ENCODE assay signal across 21 cellular contexts in the genomic region with DNA sequence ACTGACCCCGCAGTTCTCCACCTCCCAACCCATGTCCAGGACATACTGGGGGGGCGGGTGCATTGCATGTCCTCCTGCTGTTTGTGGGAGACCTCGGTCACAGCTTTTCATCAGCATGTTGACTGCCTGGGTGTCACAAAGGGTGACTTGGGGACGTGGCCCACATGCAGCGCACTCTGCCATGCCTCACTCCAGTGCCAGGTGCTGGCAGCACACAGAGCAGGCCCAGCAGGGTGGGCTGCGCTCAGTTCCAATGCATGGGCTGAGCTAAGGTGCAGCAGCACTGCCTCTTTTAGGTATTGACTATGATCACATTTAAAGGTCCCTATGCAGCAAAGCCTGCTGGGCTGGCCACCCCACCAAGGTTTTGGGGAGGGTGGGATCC.
"Had no signal": no experiment of that assay in that cellular context is flagged by ENCODE, and none has a peak within 500 bp of the region (broad histone marks: within the 10 kb centered on the region; RNA-seq: fewer than 3 reads in every experiment).

No MANE protein-coding gene starts in this region.

- H3K4me3 ChIP-seq: coronary artery, dorsolateral prefrontal cortex, esophagus muscularis mucosa, gastroesophageal sphincter, heart left ventricle, hepatocyte, left ventricle myocardium inferior, lower lobe of right lung, mucosa of descending colon had no signal

- DNase-seq: dermis blood vessel endothelial cell; effector CD4-positive, alpha-beta T cell; effector memory CD4-positive, alpha-beta T cell; foreskin keratinocyte; heart left ventricle; hypothalamus; immature natural killer cell; islet precursor cell; kidney; kidney glomerular epithelial cell; left colon; left ventricle myocardium inferior; lower lobe of right lung; mesenchymal stem cell had no signal

- H3K9me3 ChIP-seq: esophagus muscularis mucosa, gastroesophageal sphincter, heart left ventricle, left ventricle myocardium inferior, lower lobe of right lung, mucosa of descending colon had no signal

- H3K27me3 ChIP-seq: foreskin keratinocyte, gastroesophageal sphincter had no signal

- H2AFZ ChIP-seq: hepatocyte had no signal

- ATAC-seq: foreskin keratinocyte, gastroesophageal sphincter, heart left ventricle, left colon, left lobe of liver, lower lobe of right lung, mucosa of descending colon had no signal

- H3K27ac ChIP-seq: coronary artery, dorsolateral prefrontal cortex, esophagus muscularis mucosa, foreskin keratinocyte, gastroesophageal sphincter, heart left ventricle, hepatocyte, left ventricle myocardium inferior, lower lobe of right lung had no signal

- H3K4me1 ChIP-seq: foreskin keratinocyte, heart left ventricle, left ventricle myocardium inferior, lower lobe of right lung had no signal

- H3K4me2 ChIP-seq: hepatocyte had no signal

- H3K36me3 ChIP-seq: esophagus muscularis mucosa, gastroesophageal sphincter, heart left ventricle, left ventricle myocardium inferior, lower lobe of right lung had no signal
